26 cellular contexts compared by ENCODE assay signal in genomic region chr1:179822107-179822506, GRCh38.
"Had no signal": no experiment of that assay in that cellular context is flagged by ENCODE, and none has a peak within 500 bp of the region (broad histone marks: within the 10 kb centered on the region; RNA-seq: fewer than 3 reads in every experiment).

No MANE protein-coding gene starts in this region.

- H3K4me1 Mint-ChIP-seq: IgD-negative memory B cell had no signal

- FAIRE-seq: HTR-8/SVneo, K562 had no signal

- H3K4me3 ChIP-seq: K562 had no signal

- H3K27ac Mint-ChIP-seq: IgD-negative memory B cell had no signal

- H3K9me3 ChIP-seq: SK-N-SH had no signal

- ATAC-seq: K562, Panc1, PC-3 had no signal

- H3K4me3 Mint-ChIP-seq: IgD-negative memory B cell had no signal

- H3K36me3 Mint-ChIP-seq: IgD-negative memory B cell had no signal

- H3K9ac ChIP-seq: SK-N-SH had no signal

- H3K27ac ChIP-seq: HL-60, RWPE1 had no signal

- H3K4me2 ChIP-seq: SK-N-SH had no signal

- DNase-seq: NCI-H1092; NCI-H1105 treated with DMSO at 0.1 percent for 48 hours; NCI-H1417 treated with DMSO at 0.1 percent for 48 hours; NCI-H146; NCI-H1694 treated with DMSO at 0.1 percent for 48 hours; NCI-H1930; NCI-H2081; NCI-H2107; NCI-H226; NCI-H446; NCI-H510A; NCI-H524 treated with DMSO at 0.1 percent for 48 hours; NCI-H69; NCI-H774; NK-92 treated with Interleukin-12 subunit alpha and Interleukin-12 subunit beta, amount 100 ng/mL, for 24 hours; PC-3; SHP77; SK-N-SH; T-helper 1 cell; T-helper 2 cell had no signal
